In genomic region chr12:89217472-89217871, GRCh38 we compare ENCODE assay signal across 16 cellular contexts.
"Had no signal": no experiment of that assay in that cellular context is flagged by ENCODE, and none has a peak within 500 bp of the region (broad histone marks: within the 10 kb centered on the region; RNA-seq: fewer than 3 reads in every experiment).

No MANE protein-coding gene starts in this region.

- H3K27ac ChIP-seq: hepatocyte, lower lobe of right lung, prostate gland, upper lobe of right lung had no signal

- DNase-seq: activated CD4-positive, alpha-beta memory T cell treated with anti-CD3 and anti-CD28 coated beads for 36 hours; activated CD4-positive, alpha-beta T cell treated with anti-CD3 and anti-CD28 coated beads for 36 hours; activated T-cell treated with anti-CD3 and anti-CD28 coated beads for 4 hours; amygdala; effector CD4-positive, alpha-beta T cell; lower lobe of right lung; right cardiac atrium; small intestine; stimulated activated CD4-positive, alpha-beta T cell treated with anti-CD3 and anti-CD28 coated beads, Interleukin-15, amount 100 ng/mL, for 24 hours; stimulated activated CD4-positive, alpha-beta T cell treated with anti-CD3 and anti-CD28 coated beads, Interleukin-4, amount 100 ng/mL, for 1 hour; T-cell; upper lobe of right lung had no signal

- H3K79me2 ChIP-seq: hepatocyte had no signal

- H3K27me3 ChIP-seq: hepatocyte, upper lobe of right lung had no signal

- H3K4me3 ChIP-seq: hepatocyte, lower lobe of right lung, prostate gland, upper lobe of right lung had no signal

- H3K4me1 ChIP-seq: prostate gland had no signal

- H3K9me3 ChIP-seq: lower lobe of right lung, prostate gland, upper lobe of right lung had no signal

- H3K4me2 ChIP-seq: hepatocyte had no signal

- H2AFZ ChIP-seq: hepatocyte had no signal

- FAIRE-seq: islet of Langerhans, small intestine had no signal

- ATAC-seq: activated CD4-positive, alpha-beta T cell treated with anti-CD3 and anti-CD28 coated beads for 36 hours; lower lobe of right lung; T-cell; upper lobe of right lung; WTC11 had no signal

- H3K36me3 ChIP-seq: lower lobe of right lung, prostate gland, upper lobe of right lung had no signal
